ENCODE assay signal across 8 cellular contexts in the genomic region with DNA sequence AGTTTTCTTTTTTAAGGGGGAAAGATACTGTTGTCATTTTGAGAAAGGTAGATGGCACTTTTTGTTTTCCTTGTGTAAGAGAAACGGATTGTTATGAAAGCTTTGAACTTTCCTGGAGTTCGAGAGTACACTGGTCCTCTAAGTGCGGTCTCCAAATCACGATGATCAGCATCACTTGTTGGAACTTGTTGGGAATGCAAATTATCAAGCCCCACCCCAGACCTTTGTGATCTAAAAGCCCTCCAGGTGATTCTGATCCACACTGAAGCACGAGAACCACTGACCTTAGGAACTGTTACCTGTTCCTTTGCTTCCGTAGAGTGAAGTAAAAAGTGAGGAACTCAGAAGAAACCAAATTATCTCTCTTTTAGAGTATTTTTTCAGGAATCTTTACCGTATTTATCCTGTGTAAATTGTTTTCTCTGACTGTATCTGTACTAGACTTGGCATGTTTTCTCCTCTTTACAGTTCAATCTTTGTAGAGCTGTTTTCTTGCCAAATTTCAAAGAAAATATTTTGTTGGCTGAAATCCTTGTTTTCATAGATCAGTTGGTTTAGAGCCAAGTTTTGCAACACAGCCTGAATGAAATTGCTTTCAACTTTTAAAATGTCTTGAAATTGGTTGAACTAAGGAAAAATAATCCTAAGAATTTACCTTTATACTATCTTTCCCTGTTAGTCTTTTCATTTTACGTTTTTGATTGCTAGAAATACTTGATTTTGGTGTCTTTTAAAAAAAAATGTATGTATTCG. TPM values are rescaled to one million over a fixed set of nuclear protein-coding genes. Genes with fewer than 3 reads are reported as not detected.
DNase-seq lines count a peak whose midpoint lies in the region; ATAC-seq and TF ChIP-seq lines count a peak whose summit lies in the region.

No MANE protein-coding gene starts in this region.

- ATAC-seq in activated CD8-positive, alpha-beta memory T cell treated with anti-CD3 and anti-CD28 coated beads, Interleukin-2, amount 10 ng/mL, durations not matched to agents 7 days and 5 days = no peak
- no peak for ATAC-seq in gastroesophageal sphincter
- ATAC-seq in GM18909 (IDR thresholded peaks at IDR 0.05; ENCODE audit: poor library complexity, unreplicated experiment) = no peak
- no peak for ATAC-seq in GM19035 (IDR thresholded peaks at IDR 0.05; ENCODE audit: unreplicated experiment)

- no peaks in the 10 kb centered on the region for H3K9me3 ChIP-seq in gastroesophageal sphincter

- H3K4me3 Mint-ChIP-seq in activated CD8-positive, alpha-beta memory T cell treated with anti-CD3 and anti-CD28 coated beads, Interleukin-2, amount 10 ng/mL, durations not matched to agents 7 days and 5 days = peak overlapping the region; percentile 85
- H3K4me3 Mint-ChIP-seq in activated CD4-positive, alpha-beta memory T cell treated with anti-CD3 and anti-CD28 coated beads for 36 hours = peak overlapping the region; percentile 95

- peak overlapping the region; percentile 45 to 98 (median 84) for H3K27ac ChIP-seq in gastroesophageal sphincter

- DNase-seq in activated CD8-positive, alpha-beta memory T cell treated with anti-CD3 and anti-CD28 coated beads, Interleukin-2, amount 10 ng/mL, durations not matched to agents 7 days and 5 days = no peak
- no peak for DNase-seq in activated CD8-positive, alpha-beta memory T cell treated with anti-CD3 and anti-CD28 coated beads for 24 hours
- DNase-seq in activated CD4-positive, alpha-beta memory T cell treated with anti-CD3 and anti-CD28 coated beads for 36 hours = peak; percentile 20
- DNase-seq in smooth muscle cell of the brain vasculature (ENCODE audit: low read depth, low spot score) = peak; percentile 55
- no peak for DNase-seq in GM13977 (ENCODE audit: low spot score)

- no peak for TF ChIP-seq POLR2A in gastroesophageal sphincter (IDR thresholded peaks at IDR 0.05)

- peak overlapping the region; percentile 40 to 79 for H3K4me3 ChIP-seq in gastroesophageal sphincter

- TF ChIP-seq CTCF in gastroesophageal sphincter (IDR thresholded peaks at IDR 0.05) (no peak), GM13977 (IDR thresholded peaks at IDR 0.05; ENCODE audit: extremely low read depth, insufficient read depth, missing control alignments) (no peak)

- peaks cover 0 to 27% of the 10 kb centered on the region in 2 donors for H3K36me3 ChIP-seq in gastroesophageal sphincter

- H3K27me3 Mint-ChIP-seq in activated CD8-positive, alpha-beta memory T cell treated with anti-CD3 and anti-CD28 coated beads, Interleukin-2, amount 10 ng/mL, durations not matched to agents 7 days and 5 days = no peaks in the 10 kb centered on the region
- H3K27me3 Mint-ChIP-seq in activated CD4-positive, alpha-beta memory T cell treated with anti-CD3 and anti-CD28 coated beads for 36 hours = no peaks in the 10 kb centered on the region

- no peaks in the 10 kb centered on the region for H3K9me3 Mint-ChIP-seq in activated CD8-positive, alpha-beta memory T cell treated with anti-CD3 and anti-CD28 coated beads, Interleukin-2, amount 10 ng/mL, durations not matched to agents 7 days and 5 days (ENCODE audit: low read depth)
- H3K9me3 Mint-ChIP-seq in activated CD4-positive, alpha-beta memory T cell treated with anti-CD3 and anti-CD28 coated beads for 36 hours = no peaks in the 10 kb centered on the region

- intact Hi-C loops in activated CD4-positive, alpha-beta memory T cell treated with anti-CD3 and anti-CD28 coated beads for 36 hours (cut with micrococcal nuclease) = no loop called here

- no peak for TF ChIP-seq EP300 in gastroesophageal sphincter (IDR thresholded peaks at IDR 0.05)

- peaks cover 34% of the 10 kb centered on the region for H3K36me3 Mint-ChIP-seq in activated CD8-positive, alpha-beta memory T cell treated with anti-CD3 and anti-CD28 coated beads, Interleukin-2, amount 10 ng/mL, durations not matched to agents 7 days and 5 days
- peaks cover 50% of the 10 kb centered on the region for H3K36me3 Mint-ChIP-seq in activated CD4-positive, alpha-beta memory T cell treated with anti-CD3 and anti-CD28 coated beads for 36 hours

- CTCF ChIA-PET in activated CD8-positive, alpha-beta memory T cell treated with anti-CD3 and anti-CD28 coated beads, Interleukin-2, amount 10 ng/mL, durations not matched to agents 7 days and 5 days (lab: Charles Lee) = interaction anchor here (1.1 to 2.0 kb wide), 2 partner anchors 30 to 51 kb away, joined by 4 to 6 read pairs; no protein-coding TSS in a partner anchor
- CTCF ChIA-PET in activated CD4-positive, alpha-beta memory T cell treated with anti-CD3 and anti-CD28 coated beads for 36 hours (lab: Charles Lee) = interaction anchor here (0.9 to 1.3 kb wide), 3 partner anchors 36 to 50 kb away, joined by 3 to 6 read pairs (median 3); no protein-coding TSS in a partner anchor

- H3K4me1 ChIP-seq in gastroesophageal sphincter = peaks cover 3 to 67% (median 12%) of the 10 kb centered on the region in 3 donors

- no peaks in the 10 kb centered on the region for H3K27me3 ChIP-seq in gastroesophageal sphincter

- peaks cover 46% of the 10 kb centered on the region for H3K4me1 Mint-ChIP-seq in activated CD8-positive, alpha-beta memory T cell treated with anti-CD3 and anti-CD28 coated beads, Interleukin-2, amount 10 ng/mL, durations not matched to agents 7 days and 5 days
- peaks cover 44% of the 10 kb centered on the region for H3K4me1 Mint-ChIP-seq in activated CD4-positive, alpha-beta memory T cell treated with anti-CD3 and anti-CD28 coated beads for 36 hours (ENCODE audit: low read depth)

- in situ Hi-C loops in GM13977 (cut with MboI; ENCODE audit: low pct_unique_long_range_greater_than_20kb, low sequenced_read_pairs, unreplicated experiment) = no loop called here

- WGBS in gastroesophageal sphincter (ENCODE audit: low coverage in 1 of 2), 2 donors = 14 to 15% methylated on average over 9 of the region's 9 CpGs

- POLR2A ChIA-PET in activated CD4-positive, alpha-beta memory T cell treated with anti-CD3 and anti-CD28 coated beads for 36 hours (lab: Charles Lee) = interaction anchor here (8.4 kb wide), 1 partner anchor 49 kb away, joined by 235 read pairs; a partner anchor contains a TSS

- H3K27ac Mint-ChIP-seq in activated CD8-positive, alpha-beta memory T cell treated with anti-CD3 and anti-CD28 coated beads, Interleukin-2, amount 10 ng/mL, durations not matched to agents 7 days and 5 days = peak overlapping the region; percentile 93
- H3K27ac Mint-ChIP-seq in activated CD4-positive, alpha-beta memory T cell treated with anti-CD3 and anti-CD28 coated beads for 36 hours = peak overlapping the region; percentile 100

RNA-seq across cellular contexts. Expression of a gene that starts 4.0 kb away (rescaled TPM):
- 100 to 1,000 TPM in 1 of 2 experiments, 10 to 100 TPM in 1; 74.1 to 104 TPM for total RNA-seq in activated CD8-positive, alpha-beta memory T cell treated with anti-CD3 and anti-CD28 coated beads, Interleukin-2, amount 10 ng/mL, durations not matched to agents 7 days and 5 days
- total RNA-seq in activated CD4-positive, alpha-beta memory T cell treated with anti-CD3 and anti-CD28 coated beads for 36 hours = 100 to 1,000 TPM; 114 to 122 TPM
- 10 to 100 TPM; 41.4 to 70.5 (median 54.8) TPM for total RNA-seq in gastroesophageal sphincter

RNA-seq across cellular contexts. Expression of a gene that starts 49.0 kb away (rescaled TPM):
- 10 to 100 TPM; 82.2 to 87.7 TPM for total RNA-seq in activated CD8-positive, alpha-beta memory T cell treated with anti-CD3 and anti-CD28 coated beads, Interleukin-2, amount 10 ng/mL, durations not matched to agents 7 days and 5 days
- 100 to 1,000 TPM; 109 to 118 TPM for total RNA-seq in activated CD4-positive, alpha-beta memory T cell treated with anti-CD3 and anti-CD28 coated beads for 36 hours
- total RNA-seq in gastroesophageal sphincter = 1 to 10 TPM in 1 of 4 donors, under 1 TPM in 2, not detected in 1; 0.16 to 1.4 (median 0.54) TPM

RNA-seq across cellular contexts. Expression of a gene that starts 49.6 kb away (rescaled TPM):
- total RNA-seq in activated CD8-positive, alpha-beta memory T cell treated with anti-CD3 and anti-CD28 coated beads, Interleukin-2, amount 10 ng/mL, durations not matched to agents 7 days and 5 days = 10 to 100 TPM; 42.7 to 43.9 TPM
- 10 to 100 TPM; 46.4 to 48.6 TPM for total RNA-seq in activated CD4-positive, alpha-beta memory T cell treated with anti-CD3 and anti-CD28 coated beads for 36 hours
- 10 to 100 TPM in 1 of 4 donors, 1 to 10 TPM in 3; 8.9 to 13.2 (median 9.4) TPM for total RNA-seq in gastroesophageal sphincter

Comparison
In these comparisons a context has a peak if more than half of its experiments do, and no peak if none do; other contexts are left out.
1. DNase-seq: peak in activated CD4-positive, alpha-beta memory T cell treated with anti-CD3 and anti-CD28 coated beads for 36 hours (single experiment) and smooth muscle cell of the brain vasculature (single experiment); none in activated CD8-positive, alpha-beta memory T cell treated with anti-CD3 and anti-CD28 coated beads, Interleukin-2, amount 10 ng/mL, durations not matched to agents 7 days and 5 days (single experiment), activated CD8-positive, alpha-beta memory T cell treated with anti-CD3 and anti-CD28 coated beads for 24 hours (single experiment) and GM13977 (single experiment).
2. RNA of a gene that starts 49.0 kb away (total RNA-seq): 109 to 118 TPM in activated CD4-positive, alpha-beta memory T cell treated with anti-CD3 and anti-CD28 coated beads for 36 hours and 82.2 to 87.7 TPM in activated CD8-positive, alpha-beta memory T cell treated with anti-CD3 and anti-CD28 coated beads, Interleukin-2, amount 10 ng/mL, durations not matched to agents 7 days and 5 days; 0.16 to 1.4 TPM in gastroesophageal sphincter; every median in the first group is over 10 times any median in the second.